In genomic region chr10:32149257-32149955, GRCh38 we compare ENCODE assay signal across 8 cellular contexts.
DNase-seq lines count a peak whose midpoint lies in the region; ATAC-seq and TF ChIP-seq lines count a peak whose summit lies in the region.

No MANE protein-coding gene starts in this region.

- H3K4me1 ChIP-seq in ascending aorta: peaks cover 0 to 18% of the 10 kb centered on the region in 2 donors
- H3K4me1 ChIP-seq in CD8-positive, alpha-beta memory T cell (ENCODE audit: insufficient read depth, low read length): peaks cover 9% of the 10 kb centered on the region

- DNase-seq in GM04503 (ENCODE audit: low read depth): peak; percentile 94
- peak; percentile 19 to 93 for DNase-seq in ascending aorta (ENCODE audit: low spot score in 2 of 2)
- peak; percentile 3 for DNase-seq in medulla oblongata (ENCODE audit: extremely low spot score)
- no peak for DNase-seq in NOMO-1 treated with DMSO at 0.1 percent for 48 hours (lab: John Stamatoyannopoulos, UW; ENCODE audit: unreplicated experiment)
- no peak for DNase-seq in effector CD8-positive, alpha-beta T cell (lab: John Stamatoyannopoulos, UW)
- no peak for DNase-seq in CD8-positive, alpha-beta memory T cell

- no peak for TF ChIP-seq CTCF in ascending aorta (IDR thresholded peaks at IDR 0.05)

- H3K4me1 Mint-ChIP-seq in CD8-positive, alpha-beta memory T cell: peaks cover 8 to 27% (median 16%) of the 10 kb centered on the region in 3 donors

- H3K36me3 Mint-ChIP-seq in CD8-positive, alpha-beta memory T cell: peaks cover 0 to 5% (median 0%) of the 10 kb centered on the region in 3 donors

- intact Hi-C loops in ascending aorta (cut with DNase I): loop anchor here (5.0 kb wide), 1 partner anchor 222 kb away; the partner anchor contains the start of gene ARHGAP12

- no peaks in the 10 kb centered on the region for H3K36me3 ChIP-seq in ascending aorta
- H3K36me3 ChIP-seq in CD8-positive, alpha-beta memory T cell (ENCODE audit: insufficient read depth, low read length): no peaks in the 10 kb centered on the region

- H3K9me3 Mint-ChIP-seq in CD8-positive, alpha-beta memory T cell: peaks cover 9 to 12% (median 10%) of the 10 kb centered on the region in 5 donors

- H3K4me3 ChIP-seq in ascending aorta: peak overlapping the region; percentile 27 to 40
- H3K4me3 ChIP-seq in CD8-positive, alpha-beta memory T cell (ENCODE audit: low read length): no peak overlapping the region

- no peaks in the 10 kb centered on the region for H3K27me3 ChIP-seq in ascending aorta
- H3K27me3 ChIP-seq in CD8-positive, alpha-beta memory T cell (ENCODE audit: insufficient read depth, low read length, poor library complexity, severe bottlenecking): no peaks in the 10 kb centered on the region

- H3K27ac Mint-ChIP-seq in CD8-positive, alpha-beta memory T cell: no peak overlapping the region

- H3K4me3 Mint-ChIP-seq in CD8-positive, alpha-beta memory T cell: no peak overlapping the region

- CTCF ChIA-PET in CD8-positive, alpha-beta memory T cell (lab: Charles Lee): interaction anchor here (0.6 to 0.9 kb wide), 2 partner anchors 10 to 1736 kb away, joined by 3 read pairs; no protein-coding TSS in a partner anchor

- ATAC-seq in GM21360 (IDR thresholded peaks at IDR 0.05; ENCODE audit: unreplicated experiment) (peak; percentile 93), HG03469 (IDR thresholded peaks at IDR 0.05; ENCODE audit: unreplicated experiment) (peak; percentile 78)

- H3K27me3 Mint-ChIP-seq in CD8-positive, alpha-beta memory T cell: no peaks in the 10 kb centered on the region

- H3K9me3 ChIP-seq in ascending aorta: peaks cover 0 to 9% of the 10 kb centered on the region in 2 donors
- H3K9me3 ChIP-seq in CD8-positive, alpha-beta memory T cell (ENCODE audit: low read length): peaks cover 5% of the 10 kb centered on the region

- POLR2A ChIA-PET in CD8-positive, alpha-beta memory T cell (lab: Charles Lee): no interaction called here

- H3K27ac ChIP-seq in ascending aorta: peak overlapping the region; percentile 81 to 91
- H3K27ac ChIP-seq in CD8-positive, alpha-beta memory T cell (ENCODE audit: low read depth, low read length): no peak overlapping the region

Comparison
In these comparisons a context has a peak if more than half of its experiments do, and no peak if none do; other contexts are left out.
1. DNase-seq: peak in GM04503 (single experiment), ascending aorta (2 of 2) and medulla oblongata (single experiment); none in NOMO-1 treated with DMSO at 0.1 percent for 48 hours (single experiment), effector CD8-positive, alpha-beta T cell (single experiment) and CD8-positive, alpha-beta memory T cell (0 of 5).